37 cellular contexts compared by ENCODE assay signal in genomic region chr3:155443821-155444220, GRCh38.
"Had no signal": no experiment of that assay in that cellular context is flagged by ENCODE, and none has a peak within 500 bp of the region (broad histone marks: within the 10 kb centered on the region; RNA-seq: fewer than 3 reads in every experiment).

No MANE protein-coding gene starts in this region.

- H3K4me1 Mint-ChIP-seq: activated B cell treated with CpG ODN at 0.5 μM for 24 hours; activated CD4-positive, alpha-beta T cell treated with anti-CD3 and anti-CD28 coated beads, Interleukin-2, amount 10 ng/mL, durations not matched to agents 24 days and 14 days; activated naive CD4-positive, alpha-beta T cell treated with anti-CD3 and anti-CD28 coated beads, Interleukin-2, amount 10 ng/mL, durations not matched to agents 7 days and 5 days; activated naive CD4-positive, alpha-beta T cell treated with anti-CD3 and anti-CD28 coated beads, Interleukin-2, amount 50 U/mL, for 24 hours; activated naive CD8-positive, alpha-beta T cell treated with anti-CD3 and anti-CD28 coated beads, Interleukin-2, amount 10 ng/mL, durations not matched to agents 7 days and 5 days; activated naive CD8-positive, alpha-beta T cell treated with anti-CD3 and anti-CD28 coated beads, Interleukin-2, amount 50 U/mL, for 24 hours; central memory CD8-positive, alpha-beta T cell had no signal

- H3K27me3 Mint-ChIP-seq: activated B cell treated with CpG ODN at 0.5 μM for 24 hours; activated CD4-positive, alpha-beta memory T cell treated with anti-CD3 and anti-CD28 coated beads for 36 hours; activated CD4-positive, alpha-beta T cell treated with anti-CD3 and anti-CD28 coated beads, Interleukin-2, amount 10 ng/mL, durations not matched to agents 24 days and 14 days; activated CD8-positive, alpha-beta T cell treated with anti-CD3 and anti-CD28 coated beads for 36 hours; activated naive CD4-positive, alpha-beta T cell treated with anti-CD3 and anti-CD28 coated beads, Interleukin-2, amount 10 ng/mL, durations not matched to agents 7 days and 5 days; activated naive CD4-positive, alpha-beta T cell treated with anti-CD3 and anti-CD28 coated beads, Interleukin-2, amount 50 U/mL, for 24 hours; activated naive CD8-positive, alpha-beta T cell; activated naive CD8-positive, alpha-beta T cell treated with anti-CD3 and anti-CD28 coated beads, Interleukin-2, amount 10 ng/mL, durations not matched to agents 7 days and 5 days; activated naive CD8-positive, alpha-beta T cell treated with anti-CD3 and anti-CD28 coated beads, Interleukin-2, amount 50 U/mL, for 24 hours; brain; central memory CD8-positive, alpha-beta T cell had no signal

- H3K27ac ChIP-seq: ascending aorta, cardiac muscle cell, VCaP had no signal

- ATAC-seq: activated CD8-positive, alpha-beta T cell treated with anti-CD3 and anti-CD28 coated beads for 36 hours; activated naive CD8-positive, alpha-beta T cell treated with anti-CD3 and anti-CD28 coated beads, Interleukin-2, amount 50 U/mL, for 24 hours; activated T-cell treated with anti-CD3 and anti-CD28 coated beads, Interleukin-2, amount 50 U/mL, for 4 hours; activated T-cell treated with anti-CD3 and anti-CD28 coated beads, Interleukin-2, amount 50 U/mL, for 72 hours; activated T-helper 17 cell treated with anti-CD3 and anti-CD28 coated beads, Interleukin-2, amount 50 U/mL, for 72 hours had no signal

- H3K27ac Mint-ChIP-seq: activated B cell treated with CpG ODN at 0.5 μM for 24 hours; activated CD4-positive, alpha-beta memory T cell treated with anti-CD3 and anti-CD28 coated beads for 36 hours; activated CD4-positive, alpha-beta T cell treated with anti-CD3 and anti-CD28 coated beads, Interleukin-2, amount 10 ng/mL, durations not matched to agents 24 days and 14 days; activated CD8-positive, alpha-beta T cell treated with anti-CD3 and anti-CD28 coated beads for 36 hours; activated naive CD4-positive, alpha-beta T cell treated with anti-CD3 and anti-CD28 coated beads, Interleukin-2, amount 10 ng/mL, durations not matched to agents 7 days and 5 days; activated naive CD4-positive, alpha-beta T cell treated with anti-CD3 and anti-CD28 coated beads, Interleukin-2, amount 50 U/mL, for 24 hours; activated naive CD8-positive, alpha-beta T cell; activated naive CD8-positive, alpha-beta T cell treated with anti-CD3 and anti-CD28 coated beads, Interleukin-2, amount 10 ng/mL, durations not matched to agents 7 days and 5 days; activated naive CD8-positive, alpha-beta T cell treated with anti-CD3 and anti-CD28 coated beads, Interleukin-2, amount 50 U/mL, for 24 hours; activated T-cell treated with anti-CD3 and anti-CD28 coated beads, Interleukin-2, amount 50 U/mL, for 72 hours; activated T-helper 1 cell treated with anti-CD3 and anti-CD28 coated beads, Interleukin-12 subunit alpha, Interleukin-12 subunit beta, Interleukin-2, Interleukin-4 antibody, amounts not matched to agents 30 ng/mL and 10 ng/mL and 1 ng/mL, durations not matched to agents 14 hours and 24 hours and 36 hours; activated T-helper 17 cell treated with anti-CD3 and anti-CD28 coated beads, Interleukin-2, amount 50 U/mL, for 72 hours; brain; T-helper 1 cell treated with Interleukin-12 subunit alpha and Interleukin-12 subunit beta and Interleukin-4 antibody, amounts not matched to agents 30 μg/mL and 1 μg/mL, for 36 hours; T-helper 2 cell treated with Interferon-gamma antibody and Interleukin-4, amounts not matched to agents 5 μg/mL and 100 μg/mL, for 36 hours had no signal

- H3K27me3 ChIP-seq: ascending aorta, cardiac muscle cell had no signal

- H3K36me3 ChIP-seq: ascending aorta, cardiac muscle cell had no signal

- H3K4me1 ChIP-seq: ascending aorta had no signal

- H3K4me3 Mint-ChIP-seq: activated B cell treated with CpG ODN at 0.5 μM for 24 hours; activated CD4-positive, alpha-beta memory T cell treated with anti-CD3 and anti-CD28 coated beads for 36 hours; activated CD4-positive, alpha-beta T cell treated with anti-CD3 and anti-CD28 coated beads, Interleukin-2, amount 10 ng/mL, durations not matched to agents 24 days and 14 days; activated CD8-positive, alpha-beta T cell treated with anti-CD3 and anti-CD28 coated beads for 36 hours; activated naive CD4-positive, alpha-beta T cell treated with anti-CD3 and anti-CD28 coated beads, Interleukin-2, amount 10 ng/mL, durations not matched to agents 7 days and 5 days; activated naive CD4-positive, alpha-beta T cell treated with anti-CD3 and anti-CD28 coated beads, Interleukin-2, amount 50 U/mL, for 24 hours; activated naive CD8-positive, alpha-beta T cell; activated naive CD8-positive, alpha-beta T cell treated with anti-CD3 and anti-CD28 coated beads, Interleukin-2, amount 10 ng/mL, durations not matched to agents 7 days and 5 days; activated naive CD8-positive, alpha-beta T cell treated with anti-CD3 and anti-CD28 coated beads, Interleukin-2, amount 50 U/mL, for 24 hours; activated T-cell treated with anti-CD3 and anti-CD28 coated beads, Interleukin-2, amount 50 U/mL, for 4 hours; activated T-cell treated with anti-CD3 and anti-CD28 coated beads, Interleukin-2, amount 50 U/mL, for 72 hours; activated T-helper 1 cell treated with anti-CD3 and anti-CD28 coated beads, Interleukin-12 subunit alpha, Interleukin-12 subunit beta, Interleukin-2, Interleukin-4 antibody, amounts not matched to agents 30 ng/mL and 10 ng/mL and 1 ng/mL, durations not matched to agents 14 hours and 24 hours and 36 hours; activated T-helper 17 cell treated with anti-CD3 and anti-CD28 coated beads, Interleukin-2, amount 50 U/mL, for 72 hours; brain; central memory CD8-positive, alpha-beta T cell; T-helper 1 cell treated with Interleukin-12 subunit alpha and Interleukin-12 subunit beta and Interleukin-4 antibody, amounts not matched to agents 30 μg/mL and 1 μg/mL, for 36 hours; T-helper 2 cell treated with Interferon-gamma antibody and Interleukin-4, amounts not matched to agents 5 μg/mL and 100 μg/mL, for 36 hours had no signal

- DNase-seq: activated B cell treated with CpG ODN at 0.5 μM for 24 hours; activated CD4-positive, alpha-beta memory T cell treated with anti-CD3 and anti-CD28 coated beads for 36 hours; activated CD4-positive, alpha-beta T cell treated with anti-CD3 and anti-CD28 coated beads for 4 hours; activated CD4-positive, alpha-beta T cell treated with anti-CD3 and anti-CD28 coated beads, Interleukin-2, amount 10 ng/mL, durations not matched to agents 24 days and 14 days; activated CD4-positive, alpha-beta T cell treated with anti-CD3 and anti-CD28 coated beads, Interleukin-2, amount 50 U/mL, for 1 hour; activated CD4-positive, alpha-beta T cell treated with anti-CD3 and anti-CD28 coated beads, Interleukin-2, amount 50 U/mL, for 4 hours; activated CD4-positive, CD25-positive, alpha-beta regulatory T cell treated with anti-CD3 and anti-CD28 coated beads, Interleukin-2, amount 50 U/mL, for 72 hours; activated CD8-positive, alpha-beta memory T cell treated with anti-CD3 and anti-CD28 coated beads, Interleukin-2, amount 50 U/mL, for 4 hours; activated CD8-positive, alpha-beta T cell treated with anti-CD3 and anti-CD28 coated beads for 36 hours; activated effector memory CD4-positive, alpha-beta T cell treated with anti-CD3 and anti-CD28 coated beads, Interleukin-2, amount 50 U/mL, for 16 hours; activated gamma-delta T cell treated with Interleukin-2 at 50 U/mL for 16 hours; activated naive CD4-positive, alpha-beta T cell treated with anti-CD3 and anti-CD28 coated beads, Interleukin-2, amount 10 ng/mL, durations not matched to agents 7 days and 5 days; activated naive CD4-positive, alpha-beta T cell treated with Interleukin-2 at 50 U/mL for 16 hours; activated naive CD8-positive, alpha-beta T cell treated with anti-CD3 and anti-CD28 coated beads, Interleukin-2, amount 10 ng/mL, durations not matched to agents 7 days and 5 days; activated naive CD8-positive, alpha-beta T cell treated with anti-CD3 and anti-CD28 coated beads, Interleukin-2, amount 50 U/mL, for 24 hours; activated T-cell treated with anti-CD3 and anti-CD28 coated beads for 4 hours; activated T-cell treated with anti-CD3 and anti-CD28 coated beads, Interleukin-2, amount 50 U/mL, for 1 hour; activated T-cell treated with anti-CD3 and anti-CD28 coated beads, Interleukin-2, amount 50 U/mL, for 4 hours; activated T-cell treated with anti-CD3 and anti-CD28 coated beads, Interleukin-2, amount 50 U/mL, for 72 hours; amygdala; anterior cingulate cortex; caudate nucleus; cerebellar nuclear complex; T-helper 1 cell; T-helper 2 cell; T-helper 9 cell had no signal

- H3K4me3 ChIP-seq: ascending aorta, cardiac muscle cell had no signal

- H3K9me3 Mint-ChIP-seq: activated B cell treated with CpG ODN at 0.5 μM for 24 hours; activated CD4-positive, alpha-beta memory T cell treated with anti-CD3 and anti-CD28 coated beads for 36 hours; activated CD4-positive, alpha-beta T cell treated with anti-CD3 and anti-CD28 coated beads, Interleukin-2, amount 10 ng/mL, durations not matched to agents 24 days and 14 days; activated CD8-positive, alpha-beta T cell treated with anti-CD3 and anti-CD28 coated beads for 36 hours; activated naive CD4-positive, alpha-beta T cell treated with anti-CD3 and anti-CD28 coated beads, Interleukin-2, amount 10 ng/mL, durations not matched to agents 7 days and 5 days; activated naive CD4-positive, alpha-beta T cell treated with anti-CD3 and anti-CD28 coated beads, Interleukin-2, amount 50 U/mL, for 24 hours; activated naive CD8-positive, alpha-beta T cell treated with anti-CD3 and anti-CD28 coated beads, Interleukin-2, amount 10 ng/mL, durations not matched to agents 7 days and 5 days; activated naive CD8-positive, alpha-beta T cell treated with anti-CD3 and anti-CD28 coated beads, Interleukin-2, amount 50 U/mL, for 24 hours; activated T-cell treated with anti-CD3 and anti-CD28 coated beads, Interleukin-2, amount 50 U/mL, for 4 hours; activated T-cell treated with anti-CD3 and anti-CD28 coated beads, Interleukin-2, amount 50 U/mL, for 72 hours; activated T-helper 1 cell treated with anti-CD3 and anti-CD28 coated beads, Interleukin-12 subunit alpha, Interleukin-12 subunit beta, Interleukin-2, Interleukin-4 antibody, amounts not matched to agents 30 ng/mL and 10 ng/mL and 1 ng/mL, durations not matched to agents 14 hours and 24 hours and 36 hours; T-helper 1 cell treated with Interleukin-12 subunit alpha and Interleukin-12 subunit beta and Interleukin-4 antibody, amounts not matched to agents 30 μg/mL and 1 μg/mL, for 36 hours; T-helper 2 cell treated with Interferon-gamma antibody and Interleukin-4, amounts not matched to agents 5 μg/mL and 100 μg/mL, for 36 hours had no signal

- H3K9me3 ChIP-seq: ascending aorta had no signal

- H3K36me3 Mint-ChIP-seq: activated CD4-positive, alpha-beta memory T cell treated with anti-CD3 and anti-CD28 coated beads for 36 hours; activated naive CD4-positive, alpha-beta T cell treated with anti-CD3 and anti-CD28 coated beads, Interleukin-2, amount 10 ng/mL, durations not matched to agents 7 days and 5 days; activated naive CD4-positive, alpha-beta T cell treated with anti-CD3 and anti-CD28 coated beads, Interleukin-2, amount 50 U/mL, for 24 hours; activated naive CD8-positive, alpha-beta T cell; activated naive CD8-positive, alpha-beta T cell treated with anti-CD3 and anti-CD28 coated beads, Interleukin-2, amount 10 ng/mL, durations not matched to agents 7 days and 5 days; brain had no signal
